In the genomic region with DNA sequence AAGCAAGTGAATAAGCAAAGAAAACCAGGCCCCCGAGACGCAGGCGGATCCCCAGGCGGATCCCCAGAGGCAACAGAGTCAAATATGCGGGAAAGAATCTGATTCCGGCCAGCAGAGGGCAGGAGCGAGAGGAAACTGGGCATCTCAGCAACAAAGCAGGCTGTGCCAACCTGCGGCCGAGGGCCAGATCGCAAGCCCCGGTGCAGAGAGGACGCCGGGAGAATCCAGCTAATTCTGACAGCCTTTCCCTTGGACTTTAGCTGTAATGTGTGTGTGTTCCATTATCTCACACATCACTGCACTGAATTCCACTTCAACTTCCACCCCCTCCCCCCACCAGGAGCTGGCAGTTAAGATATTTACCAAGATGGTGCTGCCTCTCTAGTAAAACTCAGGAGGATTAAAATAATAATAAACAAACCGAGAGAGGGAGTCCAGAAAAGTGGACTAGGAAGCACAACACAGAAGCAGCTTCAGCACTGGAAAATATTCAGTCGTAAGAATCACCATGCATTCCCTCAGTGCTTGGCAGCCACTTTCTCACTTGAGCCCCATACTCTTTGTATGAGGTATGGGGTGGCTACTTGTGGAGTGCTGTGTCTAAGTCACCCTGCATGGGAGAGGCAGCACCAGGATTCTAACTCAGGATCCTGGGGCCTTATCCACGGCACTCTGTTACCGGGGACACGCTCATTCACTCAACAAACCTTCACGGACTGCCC, we compare ENCODE assay signal across 1 cellular context.
A peak's percentile ranks its signal among the peaks of the same experiment; 100 is the strongest.
TF ChIP-seq lines count a peak whose summit lies in the region.

No MANE protein-coding gene starts in this region.

TF ChIP-seq in K562, 482 proteins besides CTCF, POLR2A, EP300 and RAD21 (continued from another document and continues in another):
- TF ChIP-seq TSHZ1 (CRISPR knock-in tag; IDR thresholded peaks at IDR 0.05), result no peak
- TF ChIP-seq ARNT (IDR thresholded peaks at IDR 0.05), result 0 out of 4 replicates have a peak, but pooled peaks of 1 of the 2 experiments have one; percentile 39
- TF ChIP-seq NFE2L1 (tag; IDR thresholded peaks at IDR 0.05; ENCODE audit: borderline replicate concordance, low read depth), result no peak
- TF ChIP-seq, protein P1, sequence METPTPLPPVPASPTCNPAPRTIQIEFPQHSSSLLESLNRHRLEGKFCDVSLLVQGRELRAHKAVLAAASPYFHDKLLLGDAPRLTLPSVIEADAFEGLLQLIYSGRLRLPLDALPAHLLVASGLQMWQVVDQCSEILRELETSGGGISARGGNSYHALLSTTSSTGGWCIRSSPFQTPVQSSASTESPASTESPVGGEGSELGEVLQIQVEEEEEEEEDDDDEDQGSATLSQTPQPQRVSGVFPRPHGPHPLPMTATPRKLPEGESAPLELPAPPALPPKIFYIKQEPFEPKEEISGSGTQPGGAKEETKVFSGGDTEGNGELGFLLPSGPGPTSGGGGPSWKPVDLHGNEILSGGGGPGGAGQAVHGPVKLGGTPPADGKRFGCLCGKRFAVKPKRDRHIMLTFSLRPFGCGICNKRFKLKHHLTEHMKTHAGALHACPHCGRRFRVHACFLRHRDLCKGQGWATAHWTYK (CRISPR knock-in tag; IDR thresholded peaks at IDR 0.05), result 0 out of 2 replicates have a peak, but pooled peaks have one; percentile 28
- TF ChIP-seq ATF3 (IDR thresholded peaks at IDR 0.05), result no peak
- peak; percentile 74 for TF ChIP-seq ATF3 (CRISPR knock-in tag; conservative IDR thresholded peaks at IDR 0.05)
- TF ChIP-seq ZNF217 (CRISPR knock-in tag; IDR thresholded peaks at IDR 0.05), result no peak
- no peak for TF ChIP-seq ZKSCAN1 (IDR thresholded peaks at IDR 0.05; ENCODE audit: low read depth, low read length)
- TF ChIP-seq CBX3 (IDR thresholded peaks at IDR 0.05; ENCODE audit: borderline replicate concordance in 1 of 2, low read length in 2 of 2), result peak in 1 of 2 experiments; percentile 45; a peak in 1 of 3 replicates
- TF ChIP-seq BHLHE40 (IDR thresholded peaks at IDR 0.05; ENCODE audit: low read length), result 0 out of 2 replicates have a peak, but pooled peaks have one; percentile 15
- TF ChIP-seq MEF2D (tag; conservative IDR thresholded peaks at IDR 0.05; ENCODE audit: low read depth), result no peak
- 0 out of 4 replicates have a peak, but pooled peaks of 1 of the 2 experiments have one; percentile 12 for TF ChIP-seq HDAC1 (IDR thresholded peaks at IDR 0.05)
- no peak for TF ChIP-seq POLR2H (tag; IDR thresholded peaks at IDR 0.05; ENCODE audit: low read depth)
- no peak for TF ChIP-seq MAFF (IDR thresholded peaks at IDR 0.05; ENCODE audit: low read length)
- TF ChIP-seq HNRNPL (IDR thresholded peaks at IDR 0.05; ENCODE audit: low read depth, low read length), result peak; percentile 95
- TF ChIP-seq ARID2 (IDR thresholded peaks at IDR 0.05), result peak; percentile 52; the same call in 1 of the 2 replicates
- no peak for TF ChIP-seq FUS (optimal IDR thresholded peaks at IDR 0.05; ENCODE audit: low read depth, low read length)
- TF ChIP-seq KLF13 (tag; IDR thresholded peaks at IDR 0.05; ENCODE audit: borderline replicate concordance, low read depth), result no peak
- TF ChIP-seq, protein P2, sequence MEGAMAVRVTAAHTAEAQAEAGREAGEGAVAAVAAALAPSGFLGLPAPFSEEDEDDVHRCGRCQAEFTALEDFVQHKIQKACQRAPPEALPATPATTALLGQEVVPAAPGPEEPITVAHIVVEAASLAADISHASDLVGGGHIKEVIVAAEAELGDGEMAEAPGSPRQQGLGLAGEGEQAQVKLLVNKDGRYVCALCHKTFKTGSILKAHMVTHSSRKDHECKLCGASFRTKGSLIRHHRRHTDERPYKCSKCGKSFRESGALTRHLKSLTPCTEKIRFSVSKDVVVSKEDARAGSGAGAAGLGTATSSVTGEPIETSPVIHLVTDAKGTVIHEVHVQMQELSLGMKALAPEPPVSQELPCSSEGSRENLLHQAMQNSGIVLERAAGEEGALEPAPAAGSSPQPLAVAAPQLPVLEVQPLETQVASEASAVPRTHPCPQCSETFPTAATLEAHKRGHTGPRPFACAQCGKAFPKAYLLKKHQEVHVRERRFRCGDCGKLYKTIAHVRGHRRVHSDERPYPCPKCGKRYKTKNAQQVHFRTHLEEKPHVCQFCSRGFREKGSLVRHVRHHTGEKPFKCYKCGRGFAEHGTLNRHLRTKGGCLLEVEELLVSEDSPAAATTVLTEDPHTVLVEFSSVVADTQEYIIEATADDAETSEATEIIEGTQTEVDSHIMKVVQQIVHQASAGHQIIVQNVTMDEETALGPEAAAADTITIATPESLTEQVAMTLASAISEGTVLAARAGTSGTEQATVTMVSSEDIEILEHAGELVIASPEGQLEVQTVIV (CRISPR knock-in tag; IDR thresholded peaks at IDR 0.05; ENCODE audit: borderline replicate concordance), result no peak
- no peak for TF ChIP-seq MXI1 (IDR thresholded peaks at IDR 0.05; ENCODE audit: low read depth, low read length)
- peak; percentile 30; the same call in 1 of the 2 replicates for TF ChIP-seq MTA1 (IDR thresholded peaks at IDR 0.05; ENCODE audit: borderline replicate concordance)
- TF ChIP-seq CREM (IDR thresholded peaks at IDR 0.05; ENCODE audit: low read depth), result 0 out of 2 replicates have a peak, but pooled peaks have one; percentile 9
- no peak for TF ChIP-seq MEIS2 (IDR thresholded peaks at IDR 0.05; ENCODE audit: partially characterized antibody)
- no peak for TF ChIP-seq MAFG (tag; conservative IDR thresholded peaks at IDR 0.05)
- TF ChIP-seq L3MBTL2 (IDR thresholded peaks at IDR 0.05), result peak; percentile 54
- TF ChIP-seq, protein P3, sequence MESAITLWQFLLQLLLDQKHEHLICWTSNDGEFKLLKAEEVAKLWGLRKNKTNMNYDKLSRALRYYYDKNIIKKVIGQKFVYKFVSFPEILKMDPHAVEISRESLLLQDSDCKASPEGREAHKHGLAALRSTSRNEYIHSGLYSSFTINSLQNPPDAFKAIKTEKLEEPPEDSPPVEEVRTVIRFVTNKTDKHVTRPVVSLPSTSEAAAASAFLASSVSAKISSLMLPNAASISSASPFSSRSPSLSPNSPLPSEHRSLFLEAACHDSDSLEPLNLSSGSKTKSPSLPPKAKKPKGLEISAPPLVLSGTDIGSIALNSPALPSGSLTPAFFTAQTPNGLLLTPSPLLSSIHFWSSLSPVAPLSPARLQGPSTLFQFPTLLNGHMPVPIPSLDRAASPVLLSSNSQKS (CRISPR knock-in tag; IDR thresholded peaks at IDR 0.05), result no peak
- TF ChIP-seq ETS2 (tag; IDR thresholded peaks at IDR 0.05; ENCODE audit: borderline replicate concordance, poor library complexity, severe bottlenecking), result no peak
- TF ChIP-seq, protein P4, sequence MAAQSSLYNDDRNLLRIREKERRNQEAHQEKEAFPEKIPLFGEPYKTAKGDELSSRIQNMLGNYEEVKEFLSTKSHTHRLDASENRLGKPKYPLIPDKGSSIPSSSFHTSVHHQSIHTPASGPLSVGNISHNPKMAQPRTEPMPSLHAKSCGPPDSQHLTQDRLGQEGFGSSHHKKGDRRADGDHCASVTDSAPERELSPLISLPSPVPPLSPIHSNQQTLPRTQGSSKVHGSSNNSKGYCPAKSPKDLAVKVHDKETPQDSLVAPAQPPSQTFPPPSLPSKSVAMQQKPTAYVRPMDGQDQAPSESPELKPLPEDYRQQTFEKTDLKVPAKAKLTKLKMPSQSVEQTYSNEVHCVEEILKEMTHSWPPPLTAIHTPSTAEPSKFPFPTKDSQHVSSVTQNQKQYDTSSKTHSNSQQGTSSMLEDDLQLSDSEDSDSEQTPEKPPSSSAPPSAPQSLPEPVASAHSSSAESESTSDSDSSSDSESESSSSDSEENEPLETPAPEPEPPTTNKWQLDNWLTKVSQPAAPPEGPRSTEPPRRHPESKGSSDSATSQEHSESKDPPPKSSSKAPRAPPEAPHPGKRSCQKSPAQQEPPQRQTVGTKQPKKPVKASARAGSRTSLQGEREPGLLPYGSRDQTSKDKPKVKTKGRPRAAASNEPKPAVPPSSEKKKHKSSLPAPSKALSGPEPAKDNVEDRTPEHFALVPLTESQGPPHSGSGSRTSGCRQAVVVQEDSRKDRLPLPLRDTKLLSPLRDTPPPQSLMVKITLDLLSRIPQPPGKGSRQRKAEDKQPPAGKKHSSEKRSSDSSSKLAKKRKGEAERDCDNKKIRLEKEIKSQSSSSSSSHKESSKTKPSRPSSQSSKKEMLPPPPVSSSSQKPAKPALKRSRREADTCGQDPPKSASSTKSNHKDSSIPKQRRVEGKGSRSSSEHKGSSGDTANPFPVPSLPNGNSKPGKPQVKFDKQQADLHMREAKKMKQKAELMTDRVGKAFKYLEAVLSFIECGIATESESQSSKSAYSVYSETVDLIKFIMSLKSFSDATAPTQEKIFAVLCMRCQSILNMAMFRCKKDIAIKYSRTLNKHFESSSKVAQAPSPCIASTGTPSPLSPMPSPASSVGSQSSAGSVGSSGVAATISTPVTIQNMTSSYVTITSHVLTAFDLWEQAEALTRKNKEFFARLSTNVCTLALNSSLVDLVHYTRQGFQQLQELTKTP (IDR thresholded peaks at IDR 0.05; ENCODE audit: low read depth in 1 of 2, partially characterized antibody in 2 of 2), result peak in 1 of 2 experiments; percentile 25
- 0 out of 2 replicates have a peak, but pooled peaks have one; percentile 18 for TF ChIP-seq STAG1 (CRISPR knock-in tag; IDR thresholded peaks at IDR 0.05; ENCODE audit: borderline replicate concordance)
- TF ChIP-seq RFX5 (IDR thresholded peaks at IDR 0.05; ENCODE audit: low read depth, low read length), result no peak
- no peak for TF ChIP-seq NCOR1 (IDR thresholded peaks at IDR 0.05)
- TF ChIP-seq, protein P5, sequence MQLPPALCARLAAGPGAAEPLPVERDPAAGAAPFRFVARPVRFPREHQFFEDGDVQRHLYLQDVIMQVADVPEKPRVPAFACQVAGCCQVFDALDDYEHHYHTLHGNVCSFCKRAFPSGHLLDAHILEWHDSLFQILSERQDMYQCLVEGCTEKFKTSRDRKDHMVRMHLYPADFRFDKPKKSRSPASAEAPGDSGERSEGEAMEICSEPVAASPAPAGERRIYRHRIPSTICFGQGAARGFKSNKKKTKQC (CRISPR knock-in tag; IDR thresholded peaks at IDR 0.05), result 0 out of 2 replicates have a peak, but pooled peaks have one; percentile 18
- no peak for TF ChIP-seq FOXA1 (IDR thresholded peaks at IDR 0.05; ENCODE audit: borderline replicate concordance)
- no peak for TF ChIP-seq TAF1 (IDR thresholded peaks at IDR 0.05; ENCODE audit: control insufficient read depth, extremely low read depth, insufficient read depth, low read length, severe bottlenecking)
- no peak for TF ChIP-seq SRSF7 (optimal IDR thresholded peaks at IDR 0.05; ENCODE audit: low read depth, low read length)
- TF ChIP-seq RB1 (IDR thresholded peaks at IDR 0.05; ENCODE audit: low read depth), result 0 out of 2 replicates have a peak, but pooled peaks have one; percentile 36
- TF ChIP-seq, protein P6, sequence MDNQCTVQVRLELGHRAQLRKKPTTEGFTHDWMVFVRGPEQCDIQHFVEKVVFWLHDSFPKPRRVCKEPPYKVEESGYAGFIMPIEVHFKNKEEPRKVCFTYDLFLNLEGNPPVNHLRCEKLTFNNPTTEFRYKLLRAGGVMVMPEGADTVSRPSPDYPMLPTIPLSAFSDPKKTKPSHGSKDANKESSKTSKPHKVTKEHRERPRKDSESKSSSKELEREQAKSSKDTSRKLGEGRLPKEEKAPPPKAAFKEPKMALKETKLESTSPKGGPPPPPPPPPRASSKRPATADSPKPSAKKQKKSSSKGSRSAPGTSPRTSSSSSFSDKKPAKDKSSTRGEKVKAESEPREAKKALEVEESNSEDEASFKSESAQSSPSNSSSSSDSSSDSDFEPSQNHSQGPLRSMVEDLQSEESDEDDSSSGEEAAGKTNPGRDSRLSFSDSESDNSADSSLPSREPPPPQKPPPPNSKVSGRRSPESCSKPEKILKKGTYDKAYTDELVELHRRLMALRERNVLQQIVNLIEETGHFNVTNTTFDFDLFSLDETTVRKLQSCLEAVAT (IDR thresholded peaks at IDR 0.05), result peak in 1 of 2 experiments; percentile 46; a peak in 1 of 4 replicates
- no peak for TF ChIP-seq ZBTB34 (CRISPR knock-in tag; IDR thresholded peaks at IDR 0.05)
- peak; percentile 84; the same call in 1 of the 2 replicates for TF ChIP-seq XRCC5 (IDR thresholded peaks at IDR 0.05; ENCODE audit: low read depth, low read length)
- TF ChIP-seq GTF2F1 (IDR thresholded peaks at IDR 0.05; ENCODE audit: low read depth, low read length), result no peak
- no peak for TF ChIP-seq RFX1 (IDR thresholded peaks at IDR 0.05)
